In genomic region chr6:27296106-27296783, GRCh38 we compare ENCODE assay signal across 10 cellular contexts. TPM values are rescaled to one million over a fixed set of nuclear protein-coding genes. Genes with fewer than 3 reads are reported as not detected.
DNase-seq lines count a peak whose midpoint lies in the region; ATAC-seq, FAIRE-seq and TF ChIP-seq lines count a peak whose summit lies in the region.
"Had no signal": no experiment of that assay in that cellular context is flagged by ENCODE, and none has a peak within 500 bp of the region (broad histone marks: within the 10 kb centered on the region; RNA-seq: fewer than 3 reads in every experiment).

No MANE protein-coding gene starts in this region.

- H3K4me1 Mint-ChIP-seq in neural progenitor cell = peaks cover 35% of the 10 kb centered on the region

- no peaks in the 10 kb centered on the region for H3K36me3 ChIP-seq in neural progenitor cell

- peaks cover 50% of the 10 kb centered on the region for H3K27me3 Mint-ChIP-seq in neural progenitor cell (ENCODE audit: insufficient read depth, low read depth)

- peak overlapping the region; percentile 66 for H3K4me3 ChIP-seq in neural progenitor cell

- H2AFZ ChIP-seq in neural progenitor cell (replicated peaks) = peak overlapping the region; percentile 75

- ATAC-seq in omental fat pad (ENCODE audit: low FRiP score) (no peak), GM18909 (IDR thresholded peaks at IDR 0.05; ENCODE audit: poor library complexity, unreplicated experiment) (no peak)

- peaks cover 12% of the 10 kb centered on the region for H3K9me3 Mint-ChIP-seq in neural progenitor cell

- H3K4me3 Mint-ChIP-seq in neural progenitor cell = peak overlapping the region; percentile 92

- DNase-seq in NCI-H748 (lab: John Stamatoyannopoulos, UW; ENCODE audit: unreplicated experiment) (peak; percentile 85), ecto neural progenitor cell (ENCODE audit: low spot score) (peak; percentile 81), neural progenitor cell (ENCODE audit: low spot score) (peak; percentile 91), superior temporal gyrus (ENCODE audit: extremely low spot score) (no peak), omental fat pad (ENCODE audit: low spot score) (no peak)
- DNase-seq: foreskin melanocyte, KBM-7 had no signal

- no peak overlapping the region for H3K27ac Mint-ChIP-seq in neural progenitor cell

- H3K4me2 ChIP-seq in neural progenitor cell = peak overlapping the region; percentile 95

- no peak overlapping the region for H3K27ac ChIP-seq in neural progenitor cell
- H3K27ac ChIP-seq: VCaP had no signal

- H3K9me3 ChIP-seq in neural progenitor cell (ENCODE audit: low read depth) = no peaks in the 10 kb centered on the region

- H3K9ac ChIP-seq in neural progenitor cell = no peak overlapping the region

- no peaks in the 10 kb centered on the region for H3K79me2 ChIP-seq in neural progenitor cell (ENCODE audit: low read depth)

- peaks cover 73% of the 10 kb centered on the region for H3K27me3 ChIP-seq in neural progenitor cell

- FAIRE-seq in G401.6 (lab: Jason Lieb, UNC) = peak; percentile 85

- peaks cover 12% of the 10 kb centered on the region for H3K4me1 ChIP-seq in neural progenitor cell

- peaks cover 27% of the 10 kb centered on the region for H3F3A ChIP-seq in neural progenitor cell (ENCODE audit: low read depth)

- H4K20me1 ChIP-seq in neural progenitor cell (ENCODE audit: low read depth) = peaks cover 24% of the 10 kb centered on the region

- H3K36me3 Mint-ChIP-seq in neural progenitor cell = peaks cover 2% of the 10 kb centered on the region

- TF ChIP-seq CTCF in neural progenitor cell (IDR thresholded peaks at IDR 0.05) = no peak
- no peak for TF ChIP-seq CTCF in omental fat pad (IDR thresholded peaks at IDR 0.05)

RNA-seq across cellular contexts. Expression of gene POM121L2, which starts 15.8 kb away (rescaled TPM):
- total RNA-seq in neural progenitor cell (ENCODE audit: low replicate concordance) (not detected in 2 replicates), omental fat pad (not detected)

RNA-seq across cellular contexts. Expression of gene PRSS16, which starts 48.7 kb away (rescaled TPM):
- total RNA-seq in neural progenitor cell (ENCODE audit: low replicate concordance) (4.3 and 7.2 TPM in 2 replicates), omental fat pad (1 to 10 TPM in 1 of 4 donors, under 1 TPM in 1, not detected in 2; 0.84 to 2.5 TPM)

Comparison
In these comparisons a context has a peak if more than half of its experiments do, and no peak if none do; other contexts are left out.
1. DNase-seq: peak in NCI-H748 (single experiment), ecto neural progenitor cell (single experiment) and neural progenitor cell (single experiment); none in superior temporal gyrus (single experiment) and omental fat pad (single experiment).